In the genomic region with DNA sequence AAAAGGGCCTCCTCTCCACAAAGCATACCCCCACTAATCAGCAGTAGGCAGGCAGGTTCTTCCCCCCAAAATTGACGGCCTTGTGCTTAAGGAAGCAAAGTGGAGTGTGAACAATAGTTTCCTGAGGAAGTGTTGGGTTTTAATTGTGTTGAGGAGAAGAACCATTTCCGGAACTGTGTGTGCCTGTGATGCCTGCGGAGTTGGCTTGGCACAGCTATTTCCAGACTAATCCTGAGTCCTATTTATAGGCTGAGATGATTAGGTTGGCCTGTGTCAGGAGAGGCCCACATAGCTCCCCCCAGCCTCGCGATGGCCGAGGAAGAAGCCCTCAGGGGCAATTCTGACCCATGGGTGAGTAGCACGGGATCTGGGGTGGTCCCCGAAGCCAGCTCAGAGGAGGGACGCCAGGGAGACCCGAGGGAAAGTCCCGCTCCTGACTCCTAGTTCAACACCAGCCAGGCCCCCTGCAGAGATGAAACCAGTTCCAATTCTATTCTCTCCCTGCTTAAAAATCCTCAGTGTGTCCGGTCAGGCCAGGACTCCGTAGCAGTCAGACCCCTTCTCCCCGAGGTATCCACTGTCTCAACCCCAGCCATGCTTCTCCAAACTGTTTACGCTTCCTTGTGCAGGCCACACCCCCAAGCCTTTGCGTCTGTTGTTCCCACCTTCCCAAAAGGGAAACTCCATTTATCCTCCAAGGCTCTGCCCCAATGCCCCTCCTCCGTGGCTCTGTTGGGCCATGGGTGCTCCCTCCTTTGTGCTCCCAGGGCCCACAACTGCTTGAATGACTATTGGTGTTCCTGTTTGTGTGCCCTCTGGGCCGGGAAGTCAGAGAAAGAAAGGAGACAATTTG, we compare ENCODE assay signal across 8 cellular contexts. TPM values are rescaled to one million over a fixed set of nuclear protein-coding genes. Genes with fewer than 3 reads are reported as not detected.
DNase-seq lines count a peak whose midpoint lies in the region; ATAC-seq and TF ChIP-seq lines count a peak whose summit lies in the region.

No MANE protein-coding gene starts in this region.

- peak overlapping the region in 1 of 4 donors; percentile 23 for H3K4me3 ChIP-seq in transverse colon

- H3K27ac ChIP-seq in transverse colon, result peak overlapping the region; percentile 95 to 98 (median 96)

- H3K36me3 Mint-ChIP-seq in dendritic cell treated with granulocyte-macrophage colony-stimulating factor and Interleukin-4, amounts not matched to agents 40 ng/mL and 50 ng/mL, for 4 days (ENCODE audit: low read depth), result peaks cover 87% of the 10 kb centered on the region

- peaks cover 89 to 96% (median 93%) of the 10 kb centered on the region in 4 donors for H3K4me1 ChIP-seq in transverse colon

- peaks cover 89% of the 10 kb centered on the region for H3K4me1 Mint-ChIP-seq in dendritic cell treated with granulocyte-macrophage colony-stimulating factor and Interleukin-4, amounts not matched to agents 40 ng/mL and 50 ng/mL, for 4 days (ENCODE audit: low read depth)

- intact Hi-C loops in dendritic cell treated with granulocyte-macrophage colony-stimulating factor and Interleukin-4, amounts not matched to agents 40 ng/mL and 50 ng/mL, for 4 days (cut with micrococcal nuclease), result no loop called here
- intact Hi-C loops in transverse colon (cut with DNase I; ENCODE audit: low total_unique reads), result loop anchor here (2.0 kb wide), 1 partner anchor 17 kb away; a partner anchor contains a TSS

- H3K9me3 Mint-ChIP-seq in dendritic cell treated with granulocyte-macrophage colony-stimulating factor and Interleukin-4, amounts not matched to agents 40 ng/mL and 50 ng/mL, for 4 days, result no peaks in the 10 kb centered on the region

- TF ChIP-seq CTCF in transverse colon (IDR thresholded peaks at IDR 0.05), result no peak
- TF ChIP-seq CTCF in omental fat pad (IDR thresholded peaks at IDR 0.05), result no peak
- TF ChIP-seq CTCF in GM13976 (IDR thresholded peaks at IDR 0.05; ENCODE audit: borderline replicate concordance, control extremely low read depth, extremely low read depth, insufficient read depth, missing control alignments), result no peak

- no peaks in the 10 kb centered on the region for H3K36me3 ChIP-seq in transverse colon

- no peaks in the 10 kb centered on the region for H3K27me3 ChIP-seq in transverse colon

- H3K9me3 ChIP-seq in transverse colon, result no peaks in the 10 kb centered on the region

- peak; percentile 46 for TF ChIP-seq POLR2A in transverse colon (IDR thresholded peaks at IDR 0.05)

- 31 to 39% methylated on average over 3 to 18 of the region's 18 CpGs for WGBS in transverse colon (ENCODE audit: low coverage in 1 of 2), 2 donors

- TF ChIP-seq EP300 in transverse colon (IDR thresholded peaks at IDR 0.05; ENCODE audit: low read depth), result peak; percentile 94

- no peaks in the 10 kb centered on the region for H3K27me3 Mint-ChIP-seq in dendritic cell treated with granulocyte-macrophage colony-stimulating factor and Interleukin-4, amounts not matched to agents 40 ng/mL and 50 ng/mL, for 4 days

- DNase-seq in CD1c-positive myeloid dendritic cell (ENCODE audit: extremely low spot score), result peak; percentile 87
- peak; percentile 58 for DNase-seq in NCI-H2029 treated with DMSO at 0.1 percent for 48 hours (lab: John Stamatoyannopoulos, UW)
- peak; percentile 83 to 94 for DNase-seq in lung microvascular endothelial cell (ENCODE audit: low read depth in 2 of 2)
- DNase-seq in transverse colon, result peak; percentile 63
- no peak for DNase-seq in omental fat pad (ENCODE audit: low spot score)
- no peak for DNase-seq in T-helper 2 cell
- DNase-seq in GM13976 (ENCODE audit: low spot score), result no peak

- no peak for ATAC-seq in omental fat pad (ENCODE audit: low FRiP score)

- in situ Hi-C loops in transverse colon (cut with MboI; ENCODE audit: low pct_ligation_motif_present in 1 of 4, low pct_unique_long_range_greater_than_20kb in 1 of 4, low sequenced_read_pairs in 3 of 4) (no loop called here), GM13976 (cut with MboI; ENCODE audit: low sequenced_read_pairs, unreplicated experiment) (no loop called here)

- peak overlapping the region; percentile 67 for H3K4me3 Mint-ChIP-seq in dendritic cell treated with granulocyte-macrophage colony-stimulating factor and Interleukin-4, amounts not matched to agents 40 ng/mL and 50 ng/mL, for 4 days

- peak overlapping the region; percentile 98 for H3K27ac Mint-ChIP-seq in dendritic cell treated with granulocyte-macrophage colony-stimulating factor and Interleukin-4, amounts not matched to agents 40 ng/mL and 50 ng/mL, for 4 days

RNA-seq across cellular contexts. Expression of a gene that starts 18.1 kb away (rescaled TPM):
- total RNA-seq in lung microvascular endothelial cell (159 and 303 TPM in 2 replicates), transverse colon (100 to 1,000 TPM; 628 to 986 (median 782) TPM), omental fat pad (1,000 to 10,000 TPM; 3,140 to 6,734 (median 4,294) TPM)

Comparison
In these comparisons a context has a peak if more than half of its experiments do, and no peak if none do; other contexts are left out.
1. DNase-seq: peak in CD1c-positive myeloid dendritic cell (single experiment), NCI-H2029 treated with DMSO at 0.1 percent for 48 hours (single experiment), lung microvascular endothelial cell (2 of 2) and transverse colon (single experiment); none in omental fat pad (single experiment), T-helper 2 cell (0 of 5) and GM13976 (single experiment).